23 cellular contexts compared by ENCODE assay signal in the genomic region with DNA sequence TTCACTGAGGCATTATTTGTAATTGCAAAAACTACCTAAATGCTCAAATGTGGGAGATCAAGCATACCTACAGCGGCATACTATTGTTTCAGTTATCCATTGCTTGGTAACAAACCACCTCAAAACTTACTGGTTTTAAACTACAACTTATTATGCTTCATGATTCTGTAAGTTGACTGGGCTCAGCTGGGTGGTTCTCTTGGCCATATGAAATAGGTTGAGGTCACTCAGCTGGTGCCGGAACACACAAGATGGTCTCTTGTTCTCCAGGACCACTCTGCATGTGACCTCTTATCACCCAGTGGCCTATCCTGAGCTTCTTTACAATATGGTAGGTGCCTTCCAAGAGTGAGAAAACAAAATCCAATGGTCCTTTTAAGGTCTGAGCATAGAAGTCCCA.
"Had no signal": no experiment of that assay in that cellular context is flagged by ENCODE, and none has a peak within 500 bp of the region (broad histone marks: within the 10 kb centered on the region; RNA-seq: fewer than 3 reads in every experiment).

No MANE protein-coding gene starts in this region.

- DNase-seq: dermis blood vessel endothelial cell; effector memory CD4-positive, alpha-beta T cell; head of caudate nucleus; left ventricle myocardium superior; lower lobe of right lung; natural killer cell; occipital lobe; pancreas; stimulated activated CD4-positive, alpha-beta T cell treated with anti-CD3 and anti-CD28 coated beads, Interleukin-2, amount 100 ng/mL, for 24 hours; stimulated activated CD4-positive, alpha-beta T cell treated with anti-CD3 and anti-CD28 coated beads, Interleukin-4, amount 100 ng/mL, for 24 hours; stimulated activated naive CD4-positive, alpha-beta T cell treated with Interleukin-2 at 50 U/mL for 16 hours; substantia nigra; upper lobe of right lung; uterus had no signal

- ATAC-seq: left ventricle myocardium superior; lower lobe of right lung; natural killer cell; pancreas; sciatic nerve; stimulated activated effector memory CD8-positive, alpha-beta T cell treated with anti-CD3 and anti-CD28 coated beads, Interleukin-12 subunit alpha, Interleukin-12 subunit beta, amount 100 ng/mL, for 72 hours; upper lobe of right lung had no signal

- H3K27me3 ChIP-seq: pancreas, tibial nerve, upper lobe of right lung, uterus had no signal

- H3K4me1 ChIP-seq: lower lobe of right lung, pancreas, upper lobe of right lung, uterus had no signal

- H3K4me1 Mint-ChIP-seq: natural killer cell; stimulated activated effector memory CD8-positive, alpha-beta T cell treated with anti-CD3 and anti-CD28 coated beads, Interleukin-12 subunit alpha, Interleukin-12 subunit beta, amount 100 ng/mL, for 72 hours had no signal

- H3K9me3 Mint-ChIP-seq: natural killer cell; stimulated activated effector memory CD8-positive, alpha-beta T cell treated with anti-CD3 and anti-CD28 coated beads, Interleukin-12 subunit alpha, Interleukin-12 subunit beta, amount 100 ng/mL, for 72 hours had no signal

- H3K27ac ChIP-seq: coronary artery, lower lobe of right lung, pancreas, thoracic aorta, tibial nerve, upper lobe of right lung, uterus had no signal

- H3K36me3 Mint-ChIP-seq: natural killer cell; stimulated activated effector memory CD8-positive, alpha-beta T cell treated with anti-CD3 and anti-CD28 coated beads, Interleukin-12 subunit alpha, Interleukin-12 subunit beta, amount 100 ng/mL, for 72 hours had no signal

- FAIRE-seq: endothelial cell of umbilical vein, frontal cortex, keratinocyte, pancreas had no signal

- H3K4me2 ChIP-seq: smooth muscle cell had no signal

- H3K9me3 ChIP-seq: lower lobe of right lung, pancreas, thoracic aorta, tibial nerve, upper lobe of right lung, uterus had no signal

- H3K4me3 ChIP-seq: coronary artery, lower lobe of right lung, pancreas, smooth muscle cell, thoracic aorta, tibial nerve, upper lobe of right lung, uterus had no signal

- H3K4me3 Mint-ChIP-seq: natural killer cell; stimulated activated effector memory CD8-positive, alpha-beta T cell treated with anti-CD3 and anti-CD28 coated beads, Interleukin-12 subunit alpha, Interleukin-12 subunit beta, amount 100 ng/mL, for 72 hours had no signal

- H3K36me3 ChIP-seq: lower lobe of right lung, pancreas, thoracic aorta, tibial nerve, upper lobe of right lung, uterus had no signal

- H3K27ac Mint-ChIP-seq: natural killer cell; stimulated activated effector memory CD8-positive, alpha-beta T cell treated with anti-CD3 and anti-CD28 coated beads, Interleukin-12 subunit alpha, Interleukin-12 subunit beta, amount 100 ng/mL, for 72 hours had no signal
